In genomic region chr9:128323192-128323730, GRCh38 we compare ENCODE assay signal across 8 cellular contexts.
DNase-seq lines count a peak whose midpoint lies in the region; ATAC-seq and TF ChIP-seq lines count a peak whose summit lies in the region.

No MANE protein-coding gene starts in this region.

- no peak for TF ChIP-seq CTCF in GM06990 (IDR thresholded peaks at IDR 0.05; ENCODE audit: insufficient read depth, low read length, poor library complexity, severe bottlenecking)

- H3K36me3 ChIP-seq in GM06990 (ENCODE audit: control insufficient read depth, insufficient read depth, low read length) (peaks cover 14% of the 10 kb centered on the region), NT2/D1 (ENCODE audit: insufficient read depth, insufficient read length, low read length) (peaks cover 48% of the 10 kb centered on the region), neuron (ENCODE audit: insufficient read depth, low read length) (peaks cover 33% of the 10 kb centered on the region)
- H3K36me3 ChIP-seq in effector memory CD4-positive, alpha-beta T cell (ENCODE audit: control insufficient read depth, insufficient read depth, low read length), result peaks cover 25% of the 10 kb centered on the region

- H3K4me1 ChIP-seq in NT2/D1 (ENCODE audit: insufficient read depth, insufficient read length), result no peaks in the 10 kb centered on the region
- H3K4me1 ChIP-seq in effector memory CD4-positive, alpha-beta T cell (ENCODE audit: control insufficient read depth, insufficient read depth, low read length, poor library complexity, severe bottlenecking), result peaks cover 13% of the 10 kb centered on the region
- peaks cover 17% of the 10 kb centered on the region for H3K4me1 ChIP-seq in neuron (ENCODE audit: insufficient read depth, low read length)

- peak overlapping the region; percentile 84 for H3K4me3 ChIP-seq in GM06990 (replicated peaks; ENCODE audit: low read depth, low read length)
- H3K4me3 ChIP-seq in NT2/D1 (ENCODE audit: insufficient read length, low read depth), result peak overlapping the region; percentile 81
- H3K4me3 ChIP-seq in effector memory CD4-positive, alpha-beta T cell (ENCODE audit: insufficient read depth, low read depth, low read length, poor library complexity, severe bottlenecking), result peak overlapping the region; percentile 70
- peak overlapping the region; percentile 53 for H3K4me3 ChIP-seq in neuron (ENCODE audit: low read length)

- peak overlapping the region; percentile 92 for H3K9ac ChIP-seq in NT2/D1 (ENCODE audit: insufficient read length, low read depth)

- H2AFZ ChIP-seq in neuron (ENCODE audit: low read depth, low read length), result peak overlapping the region; percentile 37

- H3K27me3 ChIP-seq in GM06990 (replicated peaks; ENCODE audit: control insufficient read depth, insufficient read depth, low read length), result no peaks in the 10 kb centered on the region
- no peaks in the 10 kb centered on the region for H3K27me3 ChIP-seq in NT2/D1 (ENCODE audit: insufficient read depth, insufficient read length)
- no peaks in the 10 kb centered on the region for H3K27me3 ChIP-seq in effector memory CD4-positive, alpha-beta T cell (replicated peaks; ENCODE audit: control insufficient read depth, insufficient read depth, low read length, poor library complexity, severe bottlenecking)
- no peaks in the 10 kb centered on the region for H3K27me3 ChIP-seq in neuron (ENCODE audit: insufficient read depth, low read length)

- no peak for DNase-seq in GM06990 (ENCODE audit: extremely low read depth, insufficient read length)
- no peak for DNase-seq in NT2/D1 (ENCODE audit: low read depth, low spot score)
- no peak for DNase-seq in effector memory CD4-positive, alpha-beta T cell
- no peak for DNase-seq in cortex of kidney (lab: John Stamatoyannopoulos, UW)
- DNase-seq in NCI-H345 treated with DMSO at 0.1 percent for 48 hours (lab: John Stamatoyannopoulos, UW; ENCODE audit: unreplicated experiment), result no peak
- DNase-seq in NCI-H524 treated with DMSO at 0.1 percent for 48 hours (lab: John Stamatoyannopoulos, UW), result no peak

- peak overlapping the region; percentile 84 for H3K27ac ChIP-seq in effector memory CD4-positive, alpha-beta T cell (ENCODE audit: insufficient read depth, low read length, poor library complexity, severe bottlenecking)

- H3K9me3 ChIP-seq in NT2/D1 (ENCODE audit: insufficient read depth, low read length) (no peaks in the 10 kb centered on the region), neuron (ENCODE audit: low read length) (no peaks in the 10 kb centered on the region)
- H3K9me3 ChIP-seq in effector memory CD4-positive, alpha-beta T cell (ENCODE audit: control insufficient read depth, low read length), result no peaks in the 10 kb centered on the region

- ATAC-seq in HG03457 (IDR thresholded peaks at IDR 0.05; ENCODE audit: unreplicated experiment), result no peak
